ENCODE assay signal across 14 cellular contexts in the genomic region with DNA sequence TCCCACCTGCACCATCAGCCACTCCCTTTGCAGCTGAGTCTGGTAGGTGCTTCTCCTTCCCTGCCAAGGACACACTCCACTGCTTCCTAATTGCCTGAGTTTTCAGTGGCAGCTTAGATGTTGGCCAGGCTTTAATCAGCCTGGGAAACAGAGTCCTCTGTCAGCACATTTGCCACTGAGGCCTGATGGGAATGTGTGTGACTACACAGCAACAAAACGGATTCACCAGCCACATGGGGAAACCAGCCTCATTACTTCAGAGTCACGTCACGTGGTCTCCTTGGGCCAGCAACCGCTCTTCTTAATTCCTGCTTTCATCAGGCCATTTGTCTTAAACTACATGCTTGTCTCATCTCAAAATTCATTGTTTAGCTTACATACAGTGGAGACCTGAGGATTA.
"Had no signal": no experiment of that assay in that cellular context is flagged by ENCODE, and none has a peak within 500 bp of the region (broad histone marks: within the 10 kb centered on the region; RNA-seq: fewer than 3 reads in every experiment).

No MANE protein-coding gene starts in this region.

- DNase-seq: activated CD4-positive, alpha-beta T cell treated with anti-CD3 and anti-CD28 coated beads, Interleukin-2, amount 10 ng/mL, durations not matched to agents 24 days and 14 days; activated CD4-positive, CD25-positive, alpha-beta regulatory T cell; activated CD8-positive, alpha-beta T cell treated with anti-CD3 and anti-CD28 coated beads, Interleukin-2, amount 10 ng/mL, durations not matched to agents 7 days and 5 days; activated effector memory CD4-positive, alpha-beta T cell treated with Interleukin-2 at 50 U/mL for 16 hours; activated naive CD4-positive, alpha-beta T cell treated with anti-CD3 and anti-CD28 coated beads, Interleukin-2, amount 50 U/mL, for 16 hours; activated T-cell treated with anti-CD3 and anti-CD28 coated beads, Interleukin-2, amount 50 U/mL, for 48 hours; cerebellar nuclear complex; cortex of kidney; erythroblast; left colon; stimulated activated CD4-positive, alpha-beta T cell treated with anti-CD3 and anti-CD28 coated beads, Interleukin-15, amount 100 ng/mL, for 24 hours; stimulated activated CD4-positive, alpha-beta T cell treated with anti-CD3 and anti-CD28 coated beads, Interleukin-2, amount 100 ng/mL, for 48 hours; T1000; transverse colon had no signal

- ATAC-seq: activated CD8-positive, alpha-beta T cell treated with anti-CD3 and anti-CD28 coated beads, Interleukin-2, amount 10 ng/mL, durations not matched to agents 7 days and 5 days; left colon had no signal
